Comparison of ENCODE assay signal across 1 cellular context in genomic region chr20:36546111-36546736, GRCh38.
TF ChIP-seq lines count a peak whose summit lies in the region.

No MANE protein-coding gene starts in this region.

TF ChIP-seq in HepG2, 621 proteins besides CTCF, POLR2A, EP300 and RAD21:
- TF ChIP-seq MAX (IDR thresholded peaks at IDR 0.05), result peak; percentile 27; the same call in 1 of the 2 replicates
- 0 out of 2 replicates have a peak, but pooled peaks have one; percentile 27 for TF ChIP-seq NRL (CRISPR knock-in tag; IDR thresholded peaks at IDR 0.05; ENCODE audit: borderline replicate concordance)
- TF ChIP-seq ZNF331 (CRISPR knock-in tag; IDR thresholded peaks at IDR 0.05), result no peak
- no peak for TF ChIP-seq ZSCAN29 (CRISPR knock-in tag; conservative IDR thresholded peaks at IDR 0.05)
- TF ChIP-seq ZNF564 (CRISPR knock-in tag; IDR thresholded peaks at IDR 0.05), result 0 out of 2 replicates have a peak, but pooled peaks have one; percentile 23
- 0 out of 2 replicates have a peak, but pooled peaks have one; percentile 49 for TF ChIP-seq EED (CRISPR knock-in tag; IDR thresholded peaks at IDR 0.05)
- 0 out of 2 replicates have a peak, but pooled peaks have one; percentile 30 for TF ChIP-seq ZMYM3 (CRISPR knock-in tag; IDR thresholded peaks at IDR 0.05)
- 0 out of 2 replicates have a peak, but pooled peaks have one; percentile 44 for TF ChIP-seq ZNF770 (CRISPR knock-in tag; IDR thresholded peaks at IDR 0.05)
- TF ChIP-seq TAF1 (CRISPR knock-in tag; IDR thresholded peaks at IDR 0.05), result no peak
- peak; percentile 26; the same call in 1 of the 2 replicates for TF ChIP-seq ZNF629 (CRISPR knock-in tag; conservative IDR thresholded peaks at IDR 0.05)
- no peak for TF ChIP-seq NR2F6 (IDR thresholded peaks at IDR 0.05)
- TF ChIP-seq NR2F6 (CRISPR knock-in tag; IDR thresholded peaks at IDR 0.05), result 0 out of 2 replicates have a peak, but pooled peaks have one; percentile 5
- TF ChIP-seq ZNF687 (CRISPR knock-in tag; IDR thresholded peaks at IDR 0.05), result peak; percentile 58
- 0 out of 2 replicates have a peak, but pooled peaks have one; percentile 41 for TF ChIP-seq NR0B2 (CRISPR knock-in tag; IDR thresholded peaks at IDR 0.05)
- 0 out of 2 replicates have a peak, but pooled peaks have one; percentile 23 for TF ChIP-seq ZFY (CRISPR knock-in tag; IDR thresholded peaks at IDR 0.05)
- no peak for TF ChIP-seq RBFOX2 (IDR thresholded peaks at IDR 0.05; ENCODE audit: low read depth, low read length)
